9 cellular contexts compared by ENCODE assay signal in the genomic region with DNA sequence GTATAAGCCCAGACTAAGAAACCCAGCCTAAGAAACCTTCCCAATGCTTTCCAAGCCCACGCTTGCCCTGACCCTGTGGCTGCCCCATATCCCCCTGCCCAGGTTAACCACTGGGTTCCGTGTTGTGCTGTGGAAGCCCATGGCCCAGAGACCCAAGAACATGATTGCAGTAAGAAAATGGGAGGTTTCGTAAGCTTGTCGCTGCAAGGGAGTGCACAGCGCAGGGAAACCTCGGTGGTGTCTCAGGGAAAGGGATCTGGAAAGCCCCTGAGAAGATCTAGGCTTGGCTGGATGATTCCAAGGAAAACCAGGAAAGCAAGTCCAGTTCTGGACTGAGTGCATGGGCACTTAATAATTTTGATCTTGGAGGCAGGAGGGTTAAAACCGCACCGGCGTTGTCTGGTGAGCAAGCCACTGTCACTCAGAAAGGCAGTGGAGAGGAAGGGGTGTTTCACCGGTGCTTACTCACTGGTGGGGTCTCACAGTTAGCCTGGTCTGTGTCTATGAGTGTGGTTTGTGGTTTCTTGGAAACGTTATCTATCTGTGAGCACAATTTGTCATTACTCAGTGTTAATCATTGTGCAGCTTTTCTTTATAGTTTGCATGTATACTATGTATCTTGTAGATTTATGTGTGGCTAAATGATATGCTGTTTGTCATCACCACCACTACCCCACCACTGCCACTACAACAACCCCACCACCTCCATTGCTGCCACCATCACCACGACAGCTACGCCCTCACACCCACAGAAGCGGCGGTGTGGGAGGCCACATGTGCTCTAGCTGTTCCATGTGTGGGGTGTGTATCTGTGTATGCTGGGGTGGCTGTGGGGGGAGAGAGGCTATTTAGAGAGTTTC. TPM values are rescaled to one million over a fixed set of nuclear protein-coding genes. Genes with fewer than 3 reads are reported as not detected.
A peak's percentile ranks its signal among the peaks of the same experiment; 100 is the strongest.
DNase-seq lines count a peak whose midpoint lies in the region; TF ChIP-seq lines count a peak whose summit lies in the region.
"Had no signal": no experiment of that assay in that cellular context is flagged by ENCODE, and none has a peak within 500 bp of the region (broad histone marks: within the 10 kb centered on the region; RNA-seq: fewer than 3 reads in every experiment).

No MANE protein-coding gene starts in this region.

- H3K36me3 ChIP-seq in sigmoid colon, result no peaks in the 10 kb centered on the region

- WGBS in sigmoid colon, 2 donors, result 59 to 78% methylated on average over 15 of the region's 15 CpGs

- DNase-seq in stimulated activated CD4-positive, alpha-beta T cell treated with anti-CD3 and anti-CD28 coated beads, Interleukin-2, amount 100 ng/mL, for 24 hours, result peak; percentile 18 to 32
- no peak for DNase-seq in stimulated activated CD4-positive, alpha-beta T cell treated with anti-CD3 and anti-CD28 coated beads, Interleukin-2, amount 100 ng/mL, for 48 hours
- DNase-seq in activated CD8-positive, alpha-beta memory T cell treated with anti-CD3 and anti-CD28 coated beads, Interleukin-2, amount 50 U/mL, for 4 hours, result peak; percentile 55
- DNase-seq in iris pigment epithelial cell (ENCODE audit: low read depth) (peak; percentile 54), ureter (ENCODE audit: low spot score) (peak; percentile 36), Kasumi-1 (lab: John Stamatoyannopoulos, UW) (no peak), sigmoid colon (no peak), H4 (ENCODE audit: low spot score) (no peak)
- DNase-seq: NCI-H1930 had no signal

- no peak for TF ChIP-seq CTCF in sigmoid colon (IDR thresholded peaks at IDR 0.05)

- H3K27me3 ChIP-seq in sigmoid colon, result no peaks in the 10 kb centered on the region

- TF ChIP-seq POLR2A in sigmoid colon (IDR thresholded peaks at IDR 0.05), result no peak

- intact Hi-C loops in sigmoid colon (cut with DNase I), result no loop called here

- peaks cover 0 to 33% (median 24%) of the 10 kb centered on the region in 4 donors for H3K4me1 ChIP-seq in sigmoid colon

- H3K9me3 ChIP-seq in sigmoid colon, result no peaks in the 10 kb centered on the region

- H3K27ac ChIP-seq in sigmoid colon, result no peak overlapping the region

- no peak overlapping the region for H3K4me3 ChIP-seq in sigmoid colon

- TF ChIP-seq EP300 in sigmoid colon (IDR thresholded peaks at IDR 0.05), result no peak

RNA-seq across cellular contexts. Expression of a gene that starts 53.3 kb away (rescaled TPM):
- total RNA-seq in ureter (35.3 TPM), sigmoid colon (10 to 100 TPM; 12.7 to 23.2 (median 20.7) TPM)
- polyA plus RNA-seq in sigmoid colon, result 1 to 10 TPM in 2 of 3 donors, under 1 TPM in 1; 0.92 to 4.3 (median 1.8) TPM
- total RNA-seq in H4 (2014; rRNA removed; shearing (Covaris generic)), result 6.7 and 13.1 TPM in 2 replicates

Comparison
In these comparisons a context has a peak if more than half of its experiments do, and no peak if none do; other contexts are left out.
1. DNase-seq: peak in stimulated activated CD4-positive, alpha-beta T cell treated with anti-CD3 and anti-CD28 coated beads, Interleukin-2, amount 100 ng/mL, for 24 hours (2 of 2), activated CD8-positive, alpha-beta memory T cell treated with anti-CD3 and anti-CD28 coated beads, Interleukin-2, amount 50 U/mL, for 4 hours (single experiment), iris pigment epithelial cell (single experiment) and ureter (single experiment); none in stimulated activated CD4-positive, alpha-beta T cell treated with anti-CD3 and anti-CD28 coated beads, Interleukin-2, amount 100 ng/mL, for 48 hours (0 of 2), Kasumi-1 (0 of 2), sigmoid colon (single experiment) and H4 (single experiment).